In genomic region chr3:15327941-15328340, GRCh38 we compare ENCODE assay signal across 9 cellular contexts. TPM values are rescaled to one million over a fixed set of nuclear protein-coding genes. Genes with fewer than 3 reads are reported as not detected.
DNase-seq lines count a peak whose midpoint lies in the region; ATAC-seq and TF ChIP-seq lines count a peak whose summit lies in the region.
"Had no signal": no experiment of that assay in that cellular context is flagged by ENCODE, and none has a peak within 500 bp of the region (broad histone marks: within the 10 kb centered on the region; RNA-seq: fewer than 3 reads in every experiment).

No MANE protein-coding gene starts in this region.

- H3K9me2 ChIP-seq in hepatocyte (replicated peaks; ENCODE audit: insufficient read depth) = no peaks in the 10 kb centered on the region

- no peaks in the 10 kb centered on the region for H4K20me1 ChIP-seq in hepatocyte (ENCODE audit: insufficient read depth, poor library complexity, severe bottlenecking)

- peak overlapping the region; percentile 67 for H3K4me3 Mint-ChIP-seq in T-helper 1 cell treated with Interleukin-12 subunit alpha and Interleukin-12 subunit beta and Interleukin-4 antibody, amounts not matched to agents 30 μg/mL and 1 μg/mL, for 36 hours
- H3K4me3 Mint-ChIP-seq: activated naive CD8-positive, alpha-beta T cell had no signal

- in situ Hi-C loops in GM13976 (cut with MboI; ENCODE audit: low sequenced_read_pairs, unreplicated experiment) = loop anchor here (10.0 kb wide), 1 partner anchor 53 kb away; no protein-coding TSS in a partner anchor

- H3K27ac ChIP-seq in hepatocyte = peak overlapping the region; percentile 67

- peak; percentile 20 for DNase-seq in DMS153 treated with DMSO at 0.1 percent for 48 hours (lab: John Stamatoyannopoulos, UW; ENCODE audit: unreplicated experiment)
- DNase-seq in hepatocyte (ENCODE audit: low spot score) = no peak
- DNase-seq in HCEC 1CT = no peak
- DNase-seq in AML-193 (lab: John Stamatoyannopoulos, UW) = no peak
- no peak for DNase-seq in GM13976 (ENCODE audit: low spot score)

- peaks cover 73% of the 10 kb centered on the region for H3K4me1 Mint-ChIP-seq in T-helper 1 cell treated with Interleukin-12 subunit alpha and Interleukin-12 subunit beta and Interleukin-4 antibody, amounts not matched to agents 30 μg/mL and 1 μg/mL, for 36 hours (ENCODE audit: low read depth)

- H2AFZ ChIP-seq in hepatocyte = no peak overlapping the region

- H3K36me3 ChIP-seq in hepatocyte (replicated peaks; ENCODE audit: insufficient read depth, low read depth) = no peaks in the 10 kb centered on the region

- peak overlapping the region; percentile 52 for H3K27ac Mint-ChIP-seq in T-helper 1 cell treated with Interleukin-12 subunit alpha and Interleukin-12 subunit beta and Interleukin-4 antibody, amounts not matched to agents 30 μg/mL and 1 μg/mL, for 36 hours
- H3K27ac Mint-ChIP-seq: activated naive CD8-positive, alpha-beta T cell had no signal

- no peaks in the 10 kb centered on the region for H3K9me3 ChIP-seq in hepatocyte (ENCODE audit: low read depth)

- peaks cover 46% of the 10 kb centered on the region for H3K4me1 ChIP-seq in hepatocyte (ENCODE audit: insufficient read depth)

- no peak overlapping the region for H3K4me3 ChIP-seq in hepatocyte

- no peaks in the 10 kb centered on the region for H3K9me3 Mint-ChIP-seq in T-helper 1 cell treated with Interleukin-12 subunit alpha and Interleukin-12 subunit beta and Interleukin-4 antibody, amounts not matched to agents 30 μg/mL and 1 μg/mL, for 36 hours

- no peak overlapping the region for H3K4me2 ChIP-seq in hepatocyte

- 61% methylated on average over 7 of the region's 7 CpGs for WGBS in hepatocyte (ENCODE audit: low lambda C conversion rate, missing lambda C conversion rate)

- peaks cover 66% of the 10 kb centered on the region for H3K36me3 Mint-ChIP-seq in T-helper 1 cell treated with Interleukin-12 subunit alpha and Interleukin-12 subunit beta and Interleukin-4 antibody, amounts not matched to agents 30 μg/mL and 1 μg/mL, for 36 hours (ENCODE audit: low read depth)

- no peaks in the 10 kb centered on the region for H3K27me3 Mint-ChIP-seq in T-helper 1 cell treated with Interleukin-12 subunit alpha and Interleukin-12 subunit beta and Interleukin-4 antibody, amounts not matched to agents 30 μg/mL and 1 μg/mL, for 36 hours (ENCODE audit: low read depth)

- no peak for TF ChIP-seq CTCF in hepatocyte (IDR thresholded peaks at IDR 0.05; ENCODE audit: poor library complexity)
- no peak for TF ChIP-seq CTCF in GM13976 (IDR thresholded peaks at IDR 0.05; ENCODE audit: borderline replicate concordance, control extremely low read depth, extremely low read depth, insufficient read depth, missing control alignments)

- ATAC-seq in HG02884 (IDR thresholded peaks at IDR 0.05; ENCODE audit: unreplicated experiment) = peak; percentile 52
- no peak for ATAC-seq in GM19035 (IDR thresholded peaks at IDR 0.05; ENCODE audit: unreplicated experiment)

- H3K79me2 ChIP-seq in hepatocyte = peaks cover 57% of the 10 kb centered on the region

- H3K27me3 ChIP-seq in hepatocyte = no peaks in the 10 kb centered on the region

RNA-seq across cellular contexts. Expression of gene SH3BP5, which starts 4.4 kb away (rescaled TPM):
- 16.3 and 19.9 TPM in 2 replicates for total RNA-seq in hepatocyte
- 15.9 and 17.0 TPM in 2 replicates for polyA plus RNA-seq in hepatocyte
